21 cellular contexts compared by ENCODE assay signal in the genomic region with DNA sequence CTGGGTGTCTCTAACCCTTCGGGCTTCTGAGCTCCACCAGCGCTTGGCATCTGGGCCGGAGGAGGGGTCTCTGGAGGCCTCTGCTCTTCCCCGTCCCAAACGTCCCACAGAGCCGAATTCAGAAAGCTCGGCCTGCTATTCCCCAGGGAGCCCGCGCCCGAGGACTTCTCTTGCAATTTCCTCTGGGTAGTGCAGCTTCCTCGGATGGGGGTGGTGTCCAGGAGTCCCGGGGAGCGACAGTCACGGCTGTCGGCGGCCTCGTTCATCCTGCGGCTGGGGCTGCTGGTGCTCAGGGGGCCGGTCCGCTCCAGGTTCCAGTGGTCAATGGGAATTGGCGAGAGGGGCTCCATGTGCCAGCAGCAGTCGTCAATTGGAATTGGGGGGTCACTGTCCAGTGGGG. TPM values are rescaled to one million over a fixed set of nuclear protein-coding genes. Genes with fewer than 3 reads are reported as not detected.
"Had no signal": no experiment of that assay in that cellular context is flagged by ENCODE, and none has a peak within 500 bp of the region (broad histone marks: within the 10 kb centered on the region; RNA-seq: fewer than 3 reads in every experiment).

No MANE protein-coding gene starts in this region.

- H3K4me3 ChIP-seq: coronary artery, dorsolateral prefrontal cortex, neural progenitor cell, prostate gland, stomach, thoracic aorta, transverse colon had no signal

- H3K27ac Mint-ChIP-seq: natural killer cell treated with Interleukin-12 subunit alpha and Interleukin-12 subunit beta and Interleukin-15 and Interleukin-18, amount 100 ng/mL, for 72 hours; neural progenitor cell had no signal

- H3K27ac ChIP-seq: coronary artery, dorsolateral prefrontal cortex, heart left ventricle, neural progenitor cell, parathyroid adenoma, prostate gland, stomach, thoracic aorta, transverse colon had no signal

- H3K4me3 Mint-ChIP-seq: memory B cell; natural killer cell treated with Interleukin-12 subunit alpha and Interleukin-12 subunit beta and Interleukin-15 and Interleukin-18, amount 100 ng/mL, for 72 hours; neural progenitor cell had no signal

- H3K36me3 ChIP-seq: neural progenitor cell, prostate gland, transverse colon had no signal

- H3K4me1 Mint-ChIP-seq: neural progenitor cell had no signal

- H3K27me3 ChIP-seq: dorsolateral prefrontal cortex, heart left ventricle, neural progenitor cell, stomach, transverse colon had no signal

- H3K9me3 Mint-ChIP-seq: memory B cell; natural killer cell treated with Interleukin-12 subunit alpha and Interleukin-12 subunit beta and Interleukin-15 and Interleukin-18, amount 100 ng/mL, for 72 hours; neural progenitor cell had no signal

- H3K4me1 ChIP-seq: neural progenitor cell, parathyroid adenoma, prostate gland, transverse colon had no signal

- H3K9me3 ChIP-seq: heart left ventricle, prostate gland, stomach, thoracic aorta, transverse colon had no signal

- DNase-seq: dorsolateral prefrontal cortex; effector memory CD4-positive, alpha-beta T cell; heart left ventricle; hippocampal formation; kidney glomerular epithelial cell; midbrain; stimulated activated CD4-positive, alpha-beta T cell treated with anti-CD3 and anti-CD28 coated beads, Interleukin-2, amount 100 ng/mL, for 24 hours; stimulated activated CD4-positive, alpha-beta T cell treated with anti-CD3 and anti-CD28 coated beads, Interleukin-4, amount 100 ng/mL, for 4 hours; stimulated activated naive CD4-positive, alpha-beta T cell; stomach; substantia nigra; transverse colon had no signal

- H3K27me3 Mint-ChIP-seq: memory B cell had no signal

- ATAC-seq: natural killer cell treated with Interleukin-12 subunit alpha and Interleukin-12 subunit beta and Interleukin-15 and Interleukin-18, amount 100 ng/mL, for 72 hours; sciatic nerve had no signal

RNA-seq across cellular contexts. Expression of gene NLRC3, which starts 11.8 kb away (rescaled TPM):
- polyA plus RNA-seq: fibroblast of lung had no signal
